20 cellular contexts compared by ENCODE assay signal in the genomic region with DNA sequence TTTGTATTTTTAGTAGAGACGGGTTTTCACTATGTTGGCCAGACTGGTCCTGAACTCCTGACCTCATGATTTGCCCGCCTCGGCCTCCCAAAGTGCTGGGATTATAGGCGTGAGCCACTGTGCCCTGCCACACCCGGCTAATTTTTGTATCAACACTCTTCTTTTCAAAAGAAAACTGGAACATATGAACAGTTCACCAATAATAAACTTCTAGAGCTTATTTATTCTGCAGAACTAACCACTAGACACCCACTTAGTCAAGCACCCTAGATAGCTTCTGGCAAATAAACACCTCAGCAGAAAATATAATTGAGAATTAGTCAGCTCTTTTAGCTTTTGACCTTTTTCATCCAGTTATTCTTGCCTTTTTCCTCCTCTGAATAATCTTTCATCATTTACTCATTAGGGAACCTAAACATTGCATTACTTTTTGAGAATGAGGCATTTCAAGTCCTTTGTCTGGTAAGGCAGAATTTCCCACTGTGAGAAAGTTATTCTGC. TPM values are rescaled to one million over a fixed set of nuclear protein-coding genes. Genes with fewer than 3 reads are reported as not detected.
DNase-seq lines count a peak whose midpoint lies in the region; ATAC-seq, FAIRE-seq and TF ChIP-seq lines count a peak whose summit lies in the region.
"Had no signal": no experiment of that assay in that cellular context is flagged by ENCODE, and none has a peak within 500 bp of the region (broad histone marks: within the 10 kb centered on the region; RNA-seq: fewer than 3 reads in every experiment).

No MANE protein-coding gene starts in this region.

- no peak overlapping the region for H3K4me3 ChIP-seq in cardiac muscle cell
- no peak overlapping the region for H3K4me3 ChIP-seq in left ventricle myocardium inferior
- H3K4me3 ChIP-seq in K562, result no peak overlapping the region
- H3K4me3 ChIP-seq in lower lobe of right lung, result no peak overlapping the region

- H2AFZ ChIP-seq in K562 (ENCODE audit: low read depth, low read length), result no peak overlapping the region

- no peak overlapping the region for H3K4me2 ChIP-seq in K562 (ENCODE audit: insufficient read depth, low read length)

- H3K4me1 ChIP-seq in cardiac muscle cell (ENCODE audit: low read depth) (peaks cover 12% of the 10 kb centered on the region), left ventricle myocardium inferior (no peaks in the 10 kb centered on the region), K562 (replicated peaks in 1 of 2; ENCODE audit: control insufficient read depth in 2 of 2, insufficient read depth in 2 of 2, low read length in 2 of 2) (no peaks in the 10 kb centered on the region), lower lobe of right lung (no peaks in the 10 kb centered on the region)

- H3K36me3 ChIP-seq in cardiac muscle cell, result no peaks in the 10 kb centered on the region
- no peaks in the 10 kb centered on the region for H3K36me3 ChIP-seq in left ventricle myocardium inferior
- H3K36me3 ChIP-seq in K562 (ENCODE audit: control insufficient read depth, insufficient read depth, low read length), result no peaks in the 10 kb centered on the region
- H3K36me3 ChIP-seq in lower lobe of right lung, result no peaks in the 10 kb centered on the region

- H3K79me2 ChIP-seq in K562 (ENCODE audit: control insufficient read depth, insufficient read depth, low read length), result no peaks in the 10 kb centered on the region

- no peak for TF ChIP-seq POLR2A in K562 (conservative IDR thresholded peaks at IDR 0.05)

- ATAC-seq in K562, result no peak
- peak; percentile 66 to 90 for ATAC-seq in lower lobe of right lung

- H3K9me3 ChIP-seq in cardiac muscle cell (ENCODE audit: low read depth) (no peaks in the 10 kb centered on the region), left ventricle myocardium inferior (replicated peaks) (no peaks in the 10 kb centered on the region), K562 (replicated peaks; ENCODE audit: control insufficient read depth, insufficient read depth, low read depth, low read length) (no peaks in the 10 kb centered on the region), lower lobe of right lung (no peaks in the 10 kb centered on the region)

- no peaks in the 10 kb centered on the region for H4K20me1 ChIP-seq in K562 (replicated peaks; ENCODE audit: control insufficient read depth, insufficient read depth, low read length)

- TF ChIP-seq CTCF in cardiac muscle cell (IDR thresholded peaks at IDR 0.05; ENCODE audit: low read depth, low read length) (no peak), left ventricle myocardium inferior (IDR thresholded peaks at IDR 0.05; ENCODE audit: borderline replicate concordance) (no peak), K562 (IDR thresholded peaks at IDR 0.05 in 2 of 3, conservative IDR thresholded peaks at IDR 0.05 in 1 of 3; ENCODE audit: insufficient read depth in 2 of 3, low read depth in 1 of 3, low read length in 3 of 3) (no peak), lower lobe of right lung (IDR thresholded peaks at IDR 0.05) (no peak)

- 52% methylated on average over 2 of the region's 5 CpGs for WGBS in K562 (ENCODE audit: insufficient coverage, low coverage, missing lambda C conversion rate)

- no peaks in the 10 kb centered on the region for H3K27me3 ChIP-seq in cardiac muscle cell
- H3K27me3 ChIP-seq in left ventricle myocardium inferior (ENCODE audit: low read depth), result no peaks in the 10 kb centered on the region
- no peaks in the 10 kb centered on the region for H3K27me3 ChIP-seq in K562 (ENCODE audit: control insufficient read depth in 2 of 2, insufficient read depth in 2 of 2, low read length in 2 of 2)
- no peaks in the 10 kb centered on the region for H3K27me3 ChIP-seq in lower lobe of right lung (ENCODE audit: low read depth)

- no peak for TF ChIP-seq EP300 in K562 (IDR thresholded peaks at IDR 0.05; ENCODE audit: low read length)

- no peak overlapping the region for H3K9ac ChIP-seq in K562 (ENCODE audit: insufficient read depth in 1 of 2, low read depth in 2 of 2, low read length in 2 of 2)

- no peaks in the 10 kb centered on the region for H3K9me1 ChIP-seq in K562 (ENCODE audit: control insufficient read depth, insufficient read depth, low read length)

- no TSS peak for BruUV-seq in K562 (replicated peaks; lab: Mats Ljungman, UMichigan)

- in situ Hi-C loops in K562 (cut with MboI), result no loop called here

- CTCF ChIA-PET in K562 (lab: Yijun Ruan, JAX; ENCODE audit: low intra/inter-chr PET ratio), result no interaction called here

- POLR2A ChIA-PET in K562 (lab: Yijun Ruan, JAX), result interaction anchor here (0.7 to 1.8 kb wide), 3 partner anchors 10 to 27 kb away, joined by 3 to 4 read pairs (median 4); a partner anchor contains a TSS

- no peak for DNase-seq in cardiac muscle cell (ENCODE audit: low read depth in 1 of 2, low spot score in 1 of 2)
- DNase-seq in left ventricle myocardium inferior, result no peak
- DNase-seq in K562 (ENCODE audit: extremely low read depth in 1 of 4, low spot score in 3 of 4), result no peak
- DNase-seq in lower lobe of right lung, result no peak
- DNase-seq in hippocampal formation (lab: John Stamatoyannopoulos, UW), result no peak
- no peak for DNase-seq in KG1 (lab: John Stamatoyannopoulos, UW)
- DNase-seq in SHP77 (lab: John Stamatoyannopoulos, UW), result no peak
- no peak for DNase-seq in glomerular visceral epithelial cell (ENCODE audit: extremely low spot score)
- DNase-seq: 8988T; CD8-positive, alpha-beta memory T cell; GDM1; KBM-7; NCI-H1092 treated with DMSO at 0.1 percent for 48 hours; NCI-H1436 treated with DMSO at 0.1 percent for 48 hours; NCI-H1930; NCI-H69; SIG-M5 had no signal

- H3K27ac ChIP-seq in cardiac muscle cell, result peak overlapping the region; percentile 54
- no peak overlapping the region for H3K27ac ChIP-seq in left ventricle myocardium inferior (replicated peaks)
- no peak overlapping the region for H3K27ac ChIP-seq in K562 (ENCODE audit: extremely low read depth, low read depth, low read length)
- H3K27ac ChIP-seq in lower lobe of right lung, result no peak overlapping the region
- H3K27ac ChIP-seq: C4-2B, RWPE1 had no signal

- no peak for TF ChIP-seq RAD21 in K562 (CRISPR knock-in tag; conservative IDR thresholded peaks at IDR 0.05 in 1 of 2, IDR thresholded peaks at IDR 0.05 in 1 of 2)

- intact Hi-C loops in left ventricle myocardium inferior (cut with micrococcal nuclease), result no loop called here
- intact Hi-C loops in K562 (cut with micrococcal nuclease), result no loop called here
- intact Hi-C loops in lower lobe of right lung (cut with DNase I), result no loop called here

- no peak for FAIRE-seq in K562 (lab: Jason Lieb, UNC)
- FAIRE-seq: GM19239 had no signal

TF ChIP-seq in K562, 482 proteins besides CTCF, POLR2A, EP300 and RAD21 (continues in another document):
- peak; percentile 23 for TF ChIP-seq MAFG (tag; conservative IDR thresholded peaks at IDR 0.05)

RNA-seq across cellular contexts. Expression of a gene that starts 27.3 kb away (rescaled TPM):
- total RNA-seq in cardiac muscle cell, result 77.0 and 95.7 TPM in 2 replicates
- 62.2 and 63.3 TPM in 2 replicates for polyA plus RNA-seq in cardiac muscle cell
- 20.2 TPM for total RNA-seq in left ventricle myocardium inferior
- total RNA-seq in K562 (2011; cell fraction: chromatin; rRNA removed; ENCODE audit: low replicate concordance), result 126 and 247 TPM in 2 replicates
- 91.1 and 96.4 TPM in 2 replicates for total RNA-seq in K562 (2011; cell fraction: nucleolus; rRNA removed)
- 150 and 203 TPM in 2 replicates for total RNA-seq in K562 (2011; cell fraction: nucleoplasm; rRNA removed)
- 58.5 and 65.8 TPM in 2 replicates for total RNA-seq in K562 (2014; rRNA removed)
- total RNA-seq in K562 (2014; rRNA removed; fragmentation: Illumina TruSeq; extraction: Trizol), result 51.5 and 58.8 TPM in 2 replicates
- 34.5 and 37.0 TPM in 2 replicates for total RNA-seq in K562 (2015; rRNA removed; fragmentation: Illumina TruSeq; extraction: Trizol)
- total RNA-seq in K562 (2021), result 44.3 and 48.7 TPM in 2 replicates
- polyA plus RNA-seq in K562 (2011; rRNA removed), result 79.6 and 89.6 TPM in 2 replicates
- 25.0 and 45.7 TPM in 2 replicates for polyA plus RNA-seq in K562 (2011; cell fraction: cytosol; rRNA removed)
- polyA plus RNA-seq in K562 (2011; cell fraction: nucleus; rRNA removed), result 60.6 and 87.8 TPM in 2 replicates
- polyA plus RNA-seq in K562 (2012), result 28.0 and 30.7 TPM in 2 replicates
- polyA plus RNA-seq in K562 (2014; fragmentation: Illumina TruSeq; extraction: Trizol), result 28.1 and 28.8 TPM in 2 replicates
- 10 to 100 TPM; 17.1 to 24.7 TPM for polyA plus RNA-seq in K562 (2014; fragmentation: Nextera tagmentation; extraction: Ambion mirVana)
- polyA plus RNA-seq in K562 (2014; rRNA removed), result 58.7 and 75.6 TPM in 2 replicates
- 48.1 and 48.6 TPM in 2 replicates for polyA minus RNA-seq in K562 (2011; rRNA and poly(A)+ RNA removed)
- polyA minus RNA-seq in K562 (2011; cell fraction: cytosol; rRNA and poly(A)+ RNA removed), result 23.0 and 24.4 TPM in 2 replicates
- polyA minus RNA-seq in K562 (2011; cell fraction: nucleus; rRNA and poly(A)+ RNA removed), result 34.3 and 57.6 TPM in 2 replicates
- total RNA-seq in lower lobe of right lung, result 58.1 TPM

RNA-seq across cellular contexts. Expression of a gene that starts 42.8 kb away (rescaled TPM):
- total RNA-seq in cardiac muscle cell (88.3 and 103 TPM in 2 replicates), left ventricle myocardium inferior (150 TPM), K562 (2014; rRNA removed) (48.2 and 50.7 TPM in 2 replicates), K562 (2014; rRNA removed; fragmentation: Illumina TruSeq; extraction: Trizol) (138 and 149 TPM in 2 replicates), K562 (2015; rRNA removed; fragmentation: Illumina TruSeq; extraction: Trizol) (101 and 110 TPM in 2 replicates), K562 (2021) (136 and 139 TPM in 2 replicates), lower lobe of right lung (126 TPM)
- polyA plus RNA-seq in cardiac muscle cell (10.1 and 11.2 TPM in 2 replicates), K562 (2011; rRNA removed) (96.0 and 124 TPM in 2 replicates), K562 (2014; fragmentation: Illumina TruSeq; extraction: Trizol) (112 and 129 TPM in 2 replicates), K562 (2014; fragmentation: Nextera tagmentation; extraction: Ambion mirVana) (10 to 100 TPM; 23.6 to 28.7 TPM), K562 (2014; rRNA removed) (69.1 and 73.4 TPM in 2 replicates)
- total RNA-seq in K562 (2011; cell fraction: chromatin; rRNA removed; ENCODE audit: low replicate concordance), result 180 and 323 TPM in 2 replicates
- 70.2 and 84.5 TPM in 2 replicates for total RNA-seq in K562 (2011; cell fraction: nucleolus; rRNA removed)
- 129 and 135 TPM in 2 replicates for total RNA-seq in K562 (2011; cell fraction: nucleoplasm; rRNA removed)
- 25.5 and 49.4 TPM in 2 replicates for polyA plus RNA-seq in K562 (2011; cell fraction: cytosol; rRNA removed)
- polyA plus RNA-seq in K562 (2011; cell fraction: nucleus; rRNA removed), result 38.0 and 39.8 TPM in 2 replicates
- 69.9 and 74.5 TPM in 2 replicates for polyA plus RNA-seq in K562 (2012)
- polyA minus RNA-seq in K562 (2011; rRNA and poly(A)+ RNA removed), result 224 and 240 TPM in 2 replicates
- 144 and 148 TPM in 2 replicates for polyA minus RNA-seq in K562 (2011; cell fraction: cytosol; rRNA and poly(A)+ RNA removed)
- polyA minus RNA-seq in K562 (2011; cell fraction: nucleus; rRNA and poly(A)+ RNA removed), result 52.9 and 81.3 TPM in 2 replicates
